ENCODE assay signal across 14 cellular contexts in the genomic region with DNA sequence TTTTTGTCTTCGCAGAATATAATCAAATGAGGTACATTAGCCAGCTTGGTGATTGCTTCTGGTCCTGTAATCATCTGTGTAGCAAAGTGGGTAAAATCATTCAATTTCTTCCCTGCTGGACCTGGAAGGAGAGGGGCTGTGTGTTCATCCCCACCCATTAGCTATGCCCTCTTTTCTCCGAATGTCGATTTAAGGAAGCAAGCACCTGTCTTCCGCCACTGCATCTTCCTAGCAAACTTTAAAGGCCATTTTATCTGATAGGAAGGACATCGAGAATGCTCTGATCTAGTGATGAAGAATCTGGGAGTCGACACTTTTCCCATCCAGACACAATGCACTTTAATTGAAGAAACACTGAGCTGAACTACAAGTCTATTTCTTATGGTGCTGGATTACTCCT. TPM values are rescaled to one million over a fixed set of nuclear protein-coding genes. Genes with fewer than 3 reads are reported as not detected.
DNase-seq lines count a peak whose midpoint lies in the region; ATAC-seq lines count a peak whose summit lies in the region.
"Had no signal": no experiment of that assay in that cellular context is flagged by ENCODE, and none has a peak within 500 bp of the region (broad histone marks: within the 10 kb centered on the region; RNA-seq: fewer than 3 reads in every experiment).

No MANE protein-coding gene starts in this region.

- H3K4me1 Mint-ChIP-seq in T-helper 17 cell: no peaks in the 10 kb centered on the region

- DNase-seq in NCI-H1092 treated with DMSO at 0.1 percent for 48 hours (lab: John Stamatoyannopoulos, UW) (peak; percentile 42), NCI-H1092 (lab: John Stamatoyannopoulos, UW) (no peak), NCI-H2227 (lab: John Stamatoyannopoulos, UW; ENCODE audit: unreplicated experiment) (peak; percentile 52), posterior cingulate gyrus (no peak), T-helper 17 cell (no peak)
- DNase-seq: NCI-H526 treated with DMSO at 0.1 percent for 48 hours had no signal

- ATAC-seq in HG02884 (IDR thresholded peaks at IDR 0.05; ENCODE audit: unreplicated experiment) (no peak), T-helper 17 cell (no peak)

- H3K9me3 ChIP-seq in iPS-18a (ENCODE audit: control insufficient read depth, low read depth, low read length) (no peaks in the 10 kb centered on the region), T-helper 17 cell (ENCODE audit: control insufficient read depth, low read length, poor library complexity, severe bottlenecking) (no peaks in the 10 kb centered on the region)

- no peak overlapping the region for H3K27ac Mint-ChIP-seq in T-helper 17 cell

- peaks cover 2% of the 10 kb centered on the region for H3K36me3 Mint-ChIP-seq in T-helper 17 cell (ENCODE audit: low read depth)

- intact Hi-C loops in posterior cingulate gyrus (cut with DNase I): no loop called here

- H3K9ac ChIP-seq in iPS-18a (ENCODE audit: low read length): no peak overlapping the region

- H3K4me3 ChIP-seq in iPS-18a (ENCODE audit: low read length): peak overlapping the region; percentile 13

- H3K4me3 Mint-ChIP-seq in T-helper 17 cell: no peak overlapping the region

- H3K36me3 ChIP-seq in iPS-18a (ENCODE audit: control insufficient read depth, low read depth, low read length): no peaks in the 10 kb centered on the region

- peaks cover 37% of the 10 kb centered on the region for H3K27me3 Mint-ChIP-seq in T-helper 17 cell

- no peaks in the 10 kb centered on the region for H3K27me3 ChIP-seq in iPS-18a (ENCODE audit: control insufficient read depth, insufficient read depth, low read length)

- H3K4me1 ChIP-seq in iPS-18a (ENCODE audit: control insufficient read depth, low read depth, low read length): peaks cover 7% of the 10 kb centered on the region

- H3K27ac ChIP-seq in angular gyrus (ENCODE audit: low read depth, low read length) (peak overlapping the region; percentile 22), iPS-18a (ENCODE audit: low read length) (no peak overlapping the region)
- H3K27ac ChIP-seq: RWPE1 had no signal

RNA-seq across cellular contexts. Expression of a gene that starts 1.0 kb away (rescaled TPM):
- under 1 TPM in 1 of 2 donors, not detected in 1; 0.12 TPM for total RNA-seq in T-helper 17 cell
- total RNA-seq: A172, H7, LHCN-M2, PC-3 had no signal

Comparison
In these comparisons a context has a peak if more than half of its experiments do, and no peak if none do; other contexts are left out.
1. DNase-seq: peak in NCI-H1092 treated with DMSO at 0.1 percent for 48 hours (single experiment) and NCI-H2227 (single experiment); none in NCI-H1092 (single experiment), posterior cingulate gyrus (0 of 10) and T-helper 17 cell (0 of 3).